1 cellular context compared by ENCODE assay signal in genomic region chr3:16204751-16205150, GRCh38.
TF ChIP-seq lines count a peak whose summit lies in the region.

No MANE protein-coding gene starts in this region.

TF ChIP-seq in IMR-90, 13 proteins besides CTCF, POLR2A, EP300 and RAD21:
- TF ChIP-seq USF2 (IDR thresholded peaks at IDR 0.05; ENCODE audit: low read depth, low read length), result no peak
- TF ChIP-seq MXI1 (IDR thresholded peaks at IDR 0.05; ENCODE audit: borderline replicate concordance, low read depth, low read length), result no peak
- no peak for TF ChIP-seq NFE2L2 (IDR thresholded peaks at IDR 0.05; ENCODE audit: low read depth, low read length)
- no peak for TF ChIP-seq RFX5 (IDR thresholded peaks at IDR 0.05; ENCODE audit: low read depth, low read length)
- no peak for TF ChIP-seq SMC3 (IDR thresholded peaks at IDR 0.05; ENCODE audit: low read depth, low read length)
- TF ChIP-seq BHLHE40 (IDR thresholded peaks at IDR 0.05; ENCODE audit: low read depth, low read length), result no peak
- no peak for TF ChIP-seq CHD1 (IDR thresholded peaks at IDR 0.05; ENCODE audit: low read depth, low read length)
- TF ChIP-seq MAFK (IDR thresholded peaks at IDR 0.05; ENCODE audit: low read depth, low read length), result no peak
